ENCODE assay signal across 8 cellular contexts in genomic region chr1:38793299-38793698, GRCh38.
"Had no signal": no experiment of that assay in that cellular context is flagged by ENCODE, and none has a peak within 500 bp of the region (broad histone marks: within the 10 kb centered on the region; RNA-seq: fewer than 3 reads in every experiment).

No MANE protein-coding gene starts in this region.

- H3K9ac ChIP-seq: GM23248 had no signal

- H2AFZ ChIP-seq: GM23248 had no signal

- H3K9me3 ChIP-seq: HAP-1 had no signal

- H3K4me3 ChIP-seq: GM23248, HAP-1 had no signal

- FAIRE-seq: HepG2 had no signal

- H3K27ac ChIP-seq: GM23248, HL-60 had no signal

- H3K36me3 ChIP-seq: HAP-1 had no signal

- DNase-seq: GM23248, GOT3, H7, KG1 had no signal

- H3K4me1 ChIP-seq: HAP-1 had no signal

- ATAC-seq: HCT116, HepG2 had no signal
